Comparison of ENCODE assay signal across 11 cellular contexts in genomic region chr10:118595598-118596425, GRCh38. TPM values are rescaled to one million over a fixed set of nuclear protein-coding genes. Genes with fewer than 3 reads are reported as not detected.
DNase-seq lines count a peak whose midpoint lies in the region; ATAC-seq and TF ChIP-seq lines count a peak whose summit lies in the region.
"Had no signal": no experiment of that assay in that cellular context is flagged by ENCODE, and none has a peak within 500 bp of the region (broad histone marks: within the 10 kb centered on the region; RNA-seq: fewer than 3 reads in every experiment).

Gene PRLHR, minus strand, starts transcription at chr10:118595648. Its CDS starts 404 bp downstream, at chr10:118595244.

- H3K27ac ChIP-seq in RWPE1, result no peak within 1 kb of the TSS
- no peak within 1 kb of the TSS for H3K27ac ChIP-seq in smooth muscle cell (ENCODE audit: low read depth)
- H3K27ac ChIP-seq: BLaER1 treated with 17β-estradiol and CSF1 and Interleukin-3, amounts not matched to agents 10 nM and 100 nM had no signal

- peaks cover 6% of the 10 kb centered on the region for H3K36me3 Mint-ChIP-seq in activated CD4-positive, alpha-beta T cell treated with anti-CD3 and anti-CD28 coated beads, Interleukin-2, amount 10 ng/mL, durations not matched to agents 7 days and 5 days (ENCODE audit: low read depth)

- H3K4me2 ChIP-seq in smooth muscle cell, result no peak within 1 kb of the TSS
- H3K4me2 ChIP-seq: BLaER1 treated with 17β-estradiol and CSF1 and Interleukin-3, amounts not matched to agents 10 nM and 100 nM had no signal

- H3F3A ChIP-seq in smooth muscle cell (ENCODE audit: low read depth), result no peaks in the 10 kb centered on the region

- no peaks in the 10 kb centered on the region for H3K79me2 ChIP-seq in smooth muscle cell (ENCODE audit: low read depth)

- H3K4me3 ChIP-seq in fibroblast of villous mesenchyme (ENCODE audit: low read depth, low read length) (no peak within 1 kb of the TSS), smooth muscle cell (no peak within 1 kb of the TSS)
- H3K4me3 ChIP-seq: BLaER1 treated with 17β-estradiol and CSF1 and Interleukin-3, amounts not matched to agents 10 nM and 100 nM had no signal

- peaks cover 2% of the 10 kb centered on the region for H3K9me3 Mint-ChIP-seq in activated CD4-positive, alpha-beta T cell treated with anti-CD3 and anti-CD28 coated beads, Interleukin-2, amount 10 ng/mL, durations not matched to agents 7 days and 5 days
- H3K9me3 Mint-ChIP-seq: dendritic cell treated with granulocyte-macrophage colony-stimulating factor and Interleukin-4, amounts not matched to agents 40 ng/mL and 50 ng/mL, for 4 days had no signal

- no peak for TF ChIP-seq CTCF in RWPE1 (conservative IDR thresholded peaks at IDR 0.05; ENCODE audit: low read depth)
- TF ChIP-seq CTCF in fibroblast of villous mesenchyme (IDR thresholded peaks at IDR 0.05; ENCODE audit: insufficient read depth, low read depth, low read length), result no peak
- no peak for TF ChIP-seq CTCF in smooth muscle cell (IDR thresholded peaks at IDR 0.05; ENCODE audit: borderline replicate concordance, insufficient read depth, poor library complexity, severe bottlenecking)

- H3K27me3 Mint-ChIP-seq in activated CD4-positive, alpha-beta T cell treated with anti-CD3 and anti-CD28 coated beads, Interleukin-2, amount 10 ng/mL, durations not matched to agents 7 days and 5 days, result peaks cover 61% of the 10 kb centered on the region

- H3K9me3 ChIP-seq in smooth muscle cell (replicated peaks; ENCODE audit: low read depth), result no peaks in the 10 kb centered on the region

- peak within 1 kb of the TSS; percentile 7 for H3K4me3 Mint-ChIP-seq in activated CD4-positive, alpha-beta T cell treated with anti-CD3 and anti-CD28 coated beads, Interleukin-2, amount 10 ng/mL, durations not matched to agents 7 days and 5 days
- H3K4me3 Mint-ChIP-seq: dendritic cell treated with granulocyte-macrophage colony-stimulating factor and Interleukin-4, amounts not matched to agents 40 ng/mL and 50 ng/mL, for 4 days had no signal

- no peak within 1 kb of the TSS for H2AFZ ChIP-seq in smooth muscle cell (ENCODE audit: low read depth)

- POLR2A ChIA-PET in activated CD4-positive, alpha-beta T cell treated with anti-CD3 and anti-CD28 coated beads, Interleukin-2, amount 10 ng/mL, durations not matched to agents 7 days and 5 days (lab: Charles Lee), result no interaction called here
- POLR2A ChIA-PET in RWPE1 (lab: Yijun Ruan, JAX; ENCODE audit: low non-redundant PET), result no interaction called here

- peaks cover 73% of the 10 kb centered on the region for H3K27me3 ChIP-seq in smooth muscle cell (ENCODE audit: low read depth)
- H3K27me3 ChIP-seq: BLaER1 treated with 17β-estradiol and CSF1 and Interleukin-3, amounts not matched to agents 10 nM and 100 nM had no signal

- CTCF ChIA-PET in activated CD4-positive, alpha-beta T cell treated with anti-CD3 and anti-CD28 coated beads, Interleukin-2, amount 10 ng/mL, durations not matched to agents 7 days and 5 days (lab: Charles Lee), result interaction anchor here (1.0 kb wide), 1 partner anchor 19 kb away, joined by 3 read pairs; no protein-coding TSS in a partner anchor
- CTCF ChIA-PET in RWPE1 (lab: Yijun Ruan, JAX), result interaction anchor here (0.6 to 0.9 kb wide), 2 partner anchors 18 to 27 kb away, joined by 5 read pairs; no protein-coding TSS in a partner anchor

- peak within 1 kb of the TSS; percentile 43 for H3K27ac Mint-ChIP-seq in activated CD4-positive, alpha-beta T cell treated with anti-CD3 and anti-CD28 coated beads, Interleukin-2, amount 10 ng/mL, durations not matched to agents 7 days and 5 days
- H3K27ac Mint-ChIP-seq: dendritic cell treated with granulocyte-macrophage colony-stimulating factor and Interleukin-4, amounts not matched to agents 40 ng/mL and 50 ng/mL, for 4 days had no signal

- H3K4me1 ChIP-seq in smooth muscle cell (ENCODE audit: low read depth), result peaks cover 4% of the 10 kb centered on the region
- H3K4me1 ChIP-seq: BLaER1 treated with 17β-estradiol and CSF1 and Interleukin-3, amounts not matched to agents 10 nM and 100 nM had no signal

- peaks cover 5% of the 10 kb centered on the region for H3K4me1 Mint-ChIP-seq in activated CD4-positive, alpha-beta T cell treated with anti-CD3 and anti-CD28 coated beads, Interleukin-2, amount 10 ng/mL, durations not matched to agents 7 days and 5 days

- H3K9ac ChIP-seq in smooth muscle cell (ENCODE audit: low read depth), result no peak within 1 kb of the TSS
- H3K9ac ChIP-seq: BLaER1 treated with 17β-estradiol and CSF1 and Interleukin-3, amounts not matched to agents 10 nM and 100 nM had no signal

- no peak for DNase-seq in activated CD4-positive, alpha-beta T cell treated with anti-CD3 and anti-CD28 coated beads, Interleukin-2, amount 10 ng/mL, durations not matched to agents 7 days and 5 days
- DNase-seq in activated CD4-positive, alpha-beta T cell treated with anti-CD3 and anti-CD28 coated beads, Interleukin-2, amount 50 U/mL, for 4 hours, result no peak
- peak; percentile 42 for DNase-seq in RWPE1 (ENCODE audit: low spot score)
- DNase-seq in fibroblast of villous mesenchyme (ENCODE audit: low read depth), result peak; percentile 25
- DNase-seq in smooth muscle cell (lab: John Stamatoyannopoulos, UW; ENCODE audit: unreplicated experiment), result peak; percentile 7
- no peak for DNase-seq in central memory CD4-positive, alpha-beta T cell
- no peak for DNase-seq in NK-92 (lab: John Stamatoyannopoulos, UW; ENCODE audit: unreplicated experiment)

- WGBS in smooth muscle cell (ENCODE audit: low lambda C conversion rate), result 6% methylated on average over 50 of the region's 52 CpGs

- H4K20me1 ChIP-seq in smooth muscle cell (ENCODE audit: low read depth), result no peaks in the 10 kb centered on the region
- H4K20me1 ChIP-seq: BLaER1 treated with 17β-estradiol and CSF1 and Interleukin-3, amounts not matched to agents 10 nM and 100 nM had no signal

- ATAC-seq in HG02981 (IDR thresholded peaks at IDR 0.05; ENCODE audit: unreplicated experiment), result no peak

- no peaks in the 10 kb centered on the region for H3K36me3 ChIP-seq in smooth muscle cell (ENCODE audit: low read depth)
- H3K36me3 ChIP-seq: BLaER1 treated with 17β-estradiol and CSF1 and Interleukin-3, amounts not matched to agents 10 nM and 100 nM had no signal

RNA-seq across cellular contexts. Expression of gene PRLHR, which starts in this region (rescaled TPM):
- not detected for total RNA-seq in activated CD4-positive, alpha-beta T cell treated with anti-CD3 and anti-CD28 coated beads, Interleukin-2, amount 10 ng/mL, durations not matched to agents 7 days and 5 days
- not detected in 2 replicates for total RNA-seq in fibroblast of villous mesenchyme
- total RNA-seq in smooth muscle cell, result not detected in 2 replicates
- polyA plus RNA-seq in smooth muscle cell, result not detected in 2 replicates
- total RNA-seq: renal cortical epithelial cell had no signal

Comparison
In these comparisons a context has a peak if more than half of its experiments do, and no peak if none do; other contexts are left out.
1. Peak in DNase-seq in fibroblast of villous mesenchyme; RNA of the gene not detected or under 1 TPM.
2. Peak in DNase-seq in smooth muscle cell; RNA of the gene not detected or under 1 TPM.